ENCODE assay signal across 26 cellular contexts in the genomic region with DNA sequence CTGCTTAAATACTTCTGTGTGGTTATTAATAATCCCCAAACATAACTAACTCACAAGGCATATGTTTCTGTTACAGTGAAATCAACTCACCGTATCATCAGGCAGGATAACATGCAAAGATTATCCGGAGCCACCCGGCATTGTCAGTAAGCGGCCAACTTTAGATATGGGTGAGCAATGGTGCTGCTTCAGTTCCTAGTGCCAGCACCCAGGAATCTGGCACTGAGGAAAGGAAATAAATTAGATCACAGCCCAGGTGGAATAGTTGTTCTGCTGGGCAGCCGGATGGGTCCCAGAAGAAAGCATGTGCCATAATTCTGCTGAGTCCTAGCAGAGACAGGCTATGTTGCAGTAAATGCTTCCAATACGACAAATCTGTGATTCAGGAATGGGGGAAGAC.
"Had no signal": no experiment of that assay in that cellular context is flagged by ENCODE, and none has a peak within 500 bp of the region (broad histone marks: within the 10 kb centered on the region; RNA-seq: fewer than 3 reads in every experiment).

No MANE protein-coding gene starts in this region.

- H3K27ac ChIP-seq: SJCRH30, VCaP had no signal

- H3K36me3 ChIP-seq: SJCRH30 had no signal

- H3K4me3 ChIP-seq: SJCRH30 had no signal

- H3K4me2 ChIP-seq: SK-N-SH had no signal

- FAIRE-seq: astrocyte had no signal

- H3K4me1 ChIP-seq: SJCRH30 had no signal

- ATAC-seq: activated T-cell treated with anti-CD3 and anti-CD28 coated beads, Interleukin-2, amount 50 U/mL, for 4 hours; activated T-helper 17 cell treated with anti-CD3 and anti-CD28 coated beads, Interleukin-2, amount 50 U/mL, for 72 hours; Panc1 had no signal

- H3K9me3 ChIP-seq: SJCRH30, SK-N-SH had no signal

- H3K9ac ChIP-seq: SK-N-SH had no signal

- DNase-seq: activated CD4-positive, alpha-beta memory T cell treated with anti-CD3 and anti-CD28 coated beads for 36 hours; activated CD4-positive, alpha-beta T cell treated with anti-CD3 and anti-CD28 coated beads, Interleukin-2, amount 10 ng/mL, durations not matched to agents 7 days and 5 days; activated CD4-positive, CD25-positive, alpha-beta regulatory T cell; activated CD8-positive, alpha-beta memory T cell treated with anti-CD3 and anti-CD28 coated beads for 24 hours; activated gamma-delta T cell; activated naive CD4-positive, alpha-beta T cell treated with anti-CD3 and anti-CD28 coated beads for 36 hours; activated T-cell treated with anti-CD3 and anti-CD28 coated beads, Interleukin-2, amount 50 U/mL, for 4 hours; MM.1S; NCI-H1105; NCI-H1436; NCI-H187 treated with DMSO at 0.1 percent for 48 hours; NCI-H2081 treated with DMSO at 0.1 percent for 48 hours; NCI-H2227 treated with DMSO at 0.1 percent for 48 hours; NCI-H510A treated with DMSO at 0.1 percent for 48 hours; NCI-H69; NK-92 treated with Interleukin-12 subunit alpha and Interleukin-12 subunit beta, amount 100 ng/mL, for 24 hours; OCI-M1; Right ventricle myocardium superior; RPMI8226; SJCRH30; SK-N-SH; T-helper 1 cell had no signal
